In the genomic region with DNA sequence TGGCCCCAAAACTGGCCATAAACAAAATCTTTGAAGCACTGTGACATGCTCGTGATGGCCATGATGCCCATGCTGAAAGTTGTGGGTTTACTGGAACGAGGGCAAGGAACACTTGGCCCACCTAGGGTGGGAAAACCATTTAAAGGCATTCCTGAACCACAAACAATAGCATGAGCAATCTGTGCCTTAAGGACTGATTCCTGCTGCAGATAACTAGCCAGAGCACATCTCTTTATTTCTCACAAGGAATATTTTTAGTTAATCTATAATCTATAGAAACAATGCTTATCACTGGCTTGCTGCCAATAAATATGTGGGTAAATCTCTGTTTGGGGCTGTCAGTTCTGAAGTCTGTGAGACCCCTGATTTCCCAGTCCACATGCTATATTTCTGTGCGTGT, we compare ENCODE assay signal across 29 cellular contexts. TPM values are rescaled to one million over a fixed set of nuclear protein-coding genes. Genes with fewer than 3 reads are reported as not detected.
"Had no signal": no experiment of that assay in that cellular context is flagged by ENCODE, and none has a peak within 500 bp of the region (broad histone marks: within the 10 kb centered on the region; RNA-seq: fewer than 3 reads in every experiment).

No MANE protein-coding gene starts in this region.

- DNase-seq: activated B cell treated with CpG ODN at 0.5 μM for 24 hours; activated CD4-positive, alpha-beta memory T cell treated with anti-CD3 and anti-CD28 coated beads for 36 hours; activated CD4-positive, alpha-beta T cell treated with anti-CD3 and anti-CD28 coated beads for 4 hours; activated CD4-positive, alpha-beta T cell treated with anti-CD3 and anti-CD28 coated beads, Interleukin-2, amount 10 ng/mL, durations not matched to agents 24 days and 14 days; activated CD4-positive, alpha-beta T cell treated with anti-CD3 and anti-CD28 coated beads, Interleukin-2, amount 50 U/mL, for 1 hour; activated CD4-positive, alpha-beta T cell treated with anti-CD3 and anti-CD28 coated beads, Interleukin-2, amount 50 U/mL, for 4 hours; activated CD4-positive, CD25-positive, alpha-beta regulatory T cell treated with anti-CD3 and anti-CD28 coated beads, Interleukin-2, amount 50 U/mL, for 72 hours; activated CD8-positive, alpha-beta memory T cell treated with anti-CD3 and anti-CD28 coated beads, Interleukin-2, amount 50 U/mL, for 4 hours; activated CD8-positive, alpha-beta T cell treated with anti-CD3 and anti-CD28 coated beads for 36 hours; activated effector memory CD4-positive, alpha-beta T cell treated with anti-CD3 and anti-CD28 coated beads, Interleukin-2, amount 50 U/mL, for 16 hours; activated naive CD4-positive, alpha-beta T cell treated with anti-CD3 and anti-CD28 coated beads, Interleukin-2, amount 10 ng/mL, durations not matched to agents 7 days and 5 days; activated naive CD4-positive, alpha-beta T cell treated with Interleukin-2 at 50 U/mL for 16 hours; activated naive CD8-positive, alpha-beta T cell treated with anti-CD3 and anti-CD28 coated beads, Interleukin-2, amount 10 ng/mL, durations not matched to agents 7 days and 5 days; activated naive CD8-positive, alpha-beta T cell treated with anti-CD3 and anti-CD28 coated beads, Interleukin-2, amount 50 U/mL, for 24 hours; activated T-cell treated with anti-CD3 and anti-CD28 coated beads for 4 hours; activated T-cell treated with anti-CD3 and anti-CD28 coated beads, Interleukin-2, amount 50 U/mL, for 1 hour; activated T-cell treated with anti-CD3 and anti-CD28 coated beads, Interleukin-2, amount 50 U/mL, for 4 hours; activated T-cell treated with anti-CD3 and anti-CD28 coated beads, Interleukin-2, amount 50 U/mL, for 72 hours; amygdala; anterior cingulate cortex; caudate nucleus; cerebellar nuclear complex; T-helper 2 cell; T-helper 9 cell had no signal

- ATAC-seq: activated CD8-positive, alpha-beta T cell treated with anti-CD3 and anti-CD28 coated beads for 36 hours; activated naive CD8-positive, alpha-beta T cell treated with anti-CD3 and anti-CD28 coated beads, Interleukin-2, amount 50 U/mL, for 24 hours; activated T-cell treated with anti-CD3 and anti-CD28 coated beads, Interleukin-2, amount 50 U/mL, for 4 hours; activated T-cell treated with anti-CD3 and anti-CD28 coated beads, Interleukin-2, amount 50 U/mL, for 72 hours; activated T-helper 17 cell treated with anti-CD3 and anti-CD28 coated beads, Interleukin-2, amount 50 U/mL, for 72 hours had no signal

- H3K4me3 ChIP-seq: ascending aorta, cardiac muscle cell had no signal

- H3K27ac ChIP-seq: ascending aorta, cardiac muscle cell, VCaP had no signal

- FAIRE-seq: TTC549 had no signal

- H3K4me1 ChIP-seq: ascending aorta had no signal

- H3K36me3 ChIP-seq: ascending aorta, cardiac muscle cell had no signal

- H3K27me3 ChIP-seq: ascending aorta, cardiac muscle cell had no signal

RNA-seq across cellular contexts. Expression of a gene that starts 10.3 kb away (rescaled TPM):
- total RNA-seq: ascending aorta had no signal
